In genomic region chr2:168166902-168167510, GRCh38 we compare ENCODE assay signal across 1 cellular context.
TF ChIP-seq lines count a peak whose summit lies in the region.

No MANE protein-coding gene starts in this region.

TF ChIP-seq in HepG2, 621 proteins besides CTCF, POLR2A, EP300 and RAD21 (continued from another document and continues in another):
- TF ChIP-seq AHDC1 (CRISPR knock-in tag; IDR thresholded peaks at IDR 0.05; ENCODE audit: borderline replicate concordance) (peak; percentile 74), NFKBIZ (CRISPR knock-in tag; IDR thresholded peaks at IDR 0.05) (peak; percentile 69; the same call in 1 of the 2 replicates), YEATS4 (CRISPR knock-in tag; IDR thresholded peaks at IDR 0.05; ENCODE audit: borderline replicate concordance) (peak; percentile 29), SUZ12 (IDR thresholded peaks at IDR 0.05; ENCODE audit: low read depth, low read length) (no peak), ZGPAT (CRISPR knock-in tag; IDR thresholded peaks at IDR 0.05) (0 out of 2 replicates have a peak, but pooled peaks have one; percentile 62), NFE2L2 (IDR thresholded peaks at IDR 0.05; ENCODE audit: low read length) (no peak), MATR3 (CRISPR knock-in tag; IDR thresholded peaks at IDR 0.05) (no peak), DNMT1 (CRISPR knock-in tag; IDR thresholded peaks at IDR 0.05) (no peak), SRY (CRISPR knock-in tag; IDR thresholded peaks at IDR 0.05) (no peak), ZNF569 (CRISPR knock-in tag; IDR thresholded peaks at IDR 0.05; ENCODE audit: borderline replicate concordance) (no peak), JARID2 (CRISPR knock-in tag; IDR thresholded peaks at IDR 0.05; ENCODE audit: insufficient replicate concordance) (no peak), ZNF276 (CRISPR knock-in tag; IDR thresholded peaks at IDR 0.05; ENCODE audit: low read depth) (no peak), ZKSCAN5 (CRISPR knock-in tag; IDR thresholded peaks at IDR 0.05) (peak; percentile 64; the same call in 1 of the 2 replicates), MAZ (IDR thresholded peaks at IDR 0.05; ENCODE audit: borderline replicate concordance, low read depth, low read length) (no peak), MAZ (CRISPR knock-in tag; IDR thresholded peaks at IDR 0.05; ENCODE audit: low read depth) (peak; percentile 56; the same call in 1 of the 2 replicates), ZNF567 (CRISPR knock-in tag; IDR thresholded peaks at IDR 0.05; ENCODE audit: borderline replicate concordance) (0 out of 2 replicates have a peak, but pooled peaks have one; percentile 12), ZNF558 (CRISPR knock-in tag; IDR thresholded peaks at IDR 0.05; ENCODE audit: borderline replicate concordance) (0 out of 2 replicates have a peak, but pooled peaks have one; percentile 67), TMF1 (CRISPR knock-in tag; IDR thresholded peaks at IDR 0.05; ENCODE audit: low read depth) (no peak), ZNF430 (CRISPR knock-in tag; IDR thresholded peaks at IDR 0.05) (no peak), ZBTB7B (CRISPR knock-in tag; IDR thresholded peaks at IDR 0.05) (peak; percentile 54; the same call in 1 of the 2 replicates), NBN (conservative IDR thresholded peaks at IDR 0.05) (no peak), IKZF4 (CRISPR knock-in tag; IDR thresholded peaks at IDR 0.05; ENCODE audit: borderline replicate concordance, low read depth, not compliant biosample characterization) (no peak), ZFP36L2 (CRISPR knock-in tag; IDR thresholded peaks at IDR 0.05) (no peak), U2AF1 (optimal IDR thresholded peaks at IDR 0.05; ENCODE audit: low read depth, low read length) (no peak), KMT2A (CRISPR knock-in tag; IDR thresholded peaks at IDR 0.05) (no peak), ZNF101 (CRISPR knock-in tag; IDR thresholded peaks at IDR 0.05; ENCODE audit: borderline replicate concordance, low read depth) (no peak), EEA1 (CRISPR knock-in tag; IDR thresholded peaks at IDR 0.05; ENCODE audit: borderline replicate concordance) (no peak)
- TF ChIP-seq, protein P1, sequence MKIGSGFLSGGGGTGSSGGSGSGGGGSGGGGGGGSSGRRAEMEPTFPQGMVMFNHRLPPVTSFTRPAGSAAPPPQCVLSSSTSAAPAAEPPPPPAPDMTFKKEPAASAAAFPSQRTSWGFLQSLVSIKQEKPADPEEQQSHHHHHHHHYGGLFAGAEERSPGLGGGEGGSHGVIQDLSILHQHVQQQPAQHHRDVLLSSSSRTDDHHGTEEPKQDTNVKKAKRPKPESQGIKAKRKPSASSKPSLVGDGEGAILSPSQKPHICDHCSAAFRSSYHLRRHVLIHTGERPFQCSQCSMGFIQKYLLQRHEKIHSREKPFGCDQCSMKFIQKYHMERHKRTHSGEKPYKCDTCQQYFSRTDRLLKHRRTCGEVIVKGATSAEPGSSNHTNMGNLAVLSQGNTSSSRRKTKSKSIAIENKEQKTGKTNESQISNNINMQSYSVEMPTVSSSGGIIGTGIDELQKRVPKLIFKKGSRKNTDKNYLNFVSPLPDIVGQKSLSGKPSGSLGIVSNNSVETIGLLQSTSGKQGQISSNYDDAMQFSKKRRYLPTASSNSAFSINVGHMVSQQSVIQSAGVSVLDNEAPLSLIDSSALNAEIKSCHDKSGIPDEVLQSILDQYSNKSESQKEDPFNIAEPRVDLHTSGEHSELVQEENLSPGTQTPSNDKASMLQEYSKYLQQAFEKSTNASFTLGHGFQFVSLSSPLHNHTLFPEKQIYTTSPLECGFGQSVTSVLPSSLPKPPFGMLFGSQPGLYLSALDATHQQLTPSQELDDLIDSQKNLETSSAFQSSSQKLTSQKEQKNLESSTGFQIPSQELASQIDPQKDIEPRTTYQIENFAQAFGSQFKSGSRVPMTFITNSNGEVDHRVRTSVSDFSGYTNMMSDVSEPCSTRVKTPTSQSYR (CRISPR knock-in tag; IDR thresholded peaks at IDR 0.05; ENCODE audit: borderline replicate concordance): peak; percentile 8; the same call in 1 of the 2 replicates
- TF ChIP-seq, protein P2, sequence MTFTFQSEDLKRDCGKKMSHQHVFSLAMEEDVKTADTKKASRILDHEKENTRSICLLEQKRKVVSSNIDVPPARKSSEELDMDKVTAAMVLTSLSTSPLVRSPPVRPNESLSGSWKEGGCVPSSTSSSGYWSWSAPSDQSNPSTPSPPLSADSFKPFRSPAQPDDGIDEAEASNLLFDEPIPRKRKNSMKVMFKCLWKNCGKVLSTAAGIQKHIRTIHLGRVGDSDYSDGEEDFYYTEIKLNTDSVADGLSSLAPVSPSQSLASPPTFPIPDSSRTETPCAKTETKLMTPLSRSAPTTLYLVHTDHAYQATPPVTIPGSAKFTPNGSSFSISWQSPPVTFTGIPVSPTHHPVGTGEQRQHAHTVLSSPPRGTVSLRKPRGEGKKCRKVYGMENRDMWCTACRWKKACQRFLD (CRISPR knock-in tag; IDR thresholded peaks at IDR 0.05; ENCODE audit: borderline replicate concordance): no peak
- TF ChIP-seq, protein P3, sequence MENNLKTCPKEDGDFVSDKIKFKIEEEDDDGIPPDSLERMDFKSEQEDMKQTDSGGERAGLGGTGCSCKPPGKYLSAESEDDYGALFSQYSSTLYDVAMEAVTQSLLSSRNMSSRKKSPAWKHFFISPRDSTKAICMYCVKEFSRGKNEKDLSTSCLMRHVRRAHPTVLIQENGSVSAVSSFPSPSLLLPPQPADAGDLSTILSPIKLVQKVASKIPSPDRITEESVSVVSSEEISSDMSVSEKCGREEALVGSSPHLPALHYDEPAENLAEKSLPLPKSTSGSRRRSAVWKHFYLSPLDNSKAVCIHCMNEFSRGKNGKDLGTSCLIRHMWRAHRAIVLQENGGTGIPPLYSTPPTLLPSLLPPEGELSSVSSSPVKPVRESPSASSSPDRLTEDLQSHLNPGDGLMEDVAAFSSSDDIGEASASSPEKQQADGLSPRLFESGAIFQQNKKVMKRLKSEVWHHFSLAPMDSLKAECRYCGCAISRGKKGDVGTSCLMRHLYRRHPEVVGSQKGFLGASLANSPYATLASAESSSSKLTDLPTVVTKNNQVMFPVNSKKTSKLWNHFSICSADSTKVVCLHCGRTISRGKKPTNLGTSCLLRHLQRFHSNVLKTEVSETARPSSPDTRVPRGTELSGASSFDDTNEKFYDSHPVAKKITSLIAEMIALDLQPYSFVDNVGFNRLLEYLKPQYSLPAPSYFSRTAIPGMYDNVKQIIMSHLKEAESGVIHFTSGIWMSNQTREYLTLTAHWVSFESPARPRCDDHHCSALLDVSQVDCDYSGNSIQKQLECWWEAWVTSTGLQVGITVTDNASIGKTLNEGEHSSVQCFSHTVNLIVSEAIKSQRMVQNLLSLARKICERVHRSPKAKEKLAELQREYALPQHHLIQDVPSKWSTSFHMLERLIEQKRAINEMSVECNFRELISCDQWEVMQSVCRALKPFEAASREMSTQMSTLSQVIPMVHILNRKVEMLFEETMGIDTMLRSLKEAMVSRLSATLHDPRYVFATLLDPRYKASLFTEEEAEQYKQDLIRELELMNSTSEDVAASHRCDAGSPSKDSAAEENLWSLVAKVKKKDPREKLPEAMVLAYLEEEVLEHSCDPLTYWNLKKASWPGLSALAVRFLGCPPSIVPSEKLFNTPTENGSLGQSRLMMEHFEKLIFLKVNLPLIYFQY (CRISPR knock-in tag; IDR thresholded peaks at IDR 0.05; ENCODE audit: borderline replicate concordance): no peak
- TF ChIP-seq, protein P4, sequence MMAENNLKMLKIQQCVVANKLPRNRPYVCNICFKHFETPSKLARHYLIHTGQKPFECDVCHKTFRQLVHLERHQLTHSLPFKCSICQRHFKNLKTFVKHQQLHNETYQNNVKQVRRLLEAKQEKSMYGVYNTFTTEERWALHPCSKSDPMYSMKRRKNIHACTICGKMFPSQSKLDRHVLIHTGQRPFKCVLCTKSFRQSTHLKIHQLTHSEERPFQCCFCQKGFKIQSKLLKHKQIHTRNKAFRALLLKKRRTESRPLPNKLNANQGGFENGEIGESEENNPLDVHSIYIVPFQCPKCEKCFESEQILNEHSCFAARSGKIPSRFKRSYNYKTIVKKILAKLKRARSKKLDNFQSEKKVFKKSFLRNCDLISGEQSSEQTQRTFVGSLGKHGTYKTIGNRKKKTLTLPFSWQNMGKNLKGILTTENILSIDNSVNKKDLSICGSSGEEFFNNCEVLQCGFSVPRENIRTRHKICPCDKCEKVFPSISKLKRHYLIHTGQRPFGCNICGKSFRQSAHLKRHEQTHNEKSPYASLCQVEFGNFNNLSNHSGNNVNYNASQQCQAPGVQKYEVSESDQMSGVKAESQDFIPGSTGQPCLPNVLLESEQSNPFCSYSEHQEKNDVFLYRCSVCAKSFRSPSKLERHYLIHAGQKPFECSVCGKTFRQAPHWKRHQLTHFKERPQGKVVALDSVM (CRISPR knock-in tag; IDR thresholded peaks at IDR 0.05): no peak
- TF ChIP-seq, protein P5, sequence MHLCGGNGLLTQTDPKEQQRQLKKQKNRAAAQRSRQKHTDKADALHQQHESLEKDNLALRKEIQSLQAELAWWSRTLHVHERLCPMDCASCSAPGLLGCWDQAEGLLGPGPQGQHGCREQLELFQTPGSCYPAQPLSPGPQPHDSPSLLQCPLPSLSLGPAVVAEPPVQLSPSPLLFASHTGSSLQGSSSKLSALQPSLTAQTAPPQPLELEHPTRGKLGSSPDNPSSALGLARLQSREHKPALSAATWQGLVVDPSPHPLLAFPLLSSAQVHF (CRISPR knock-in tag; IDR thresholded peaks at IDR 0.05): no peak
- TF ChIP-seq, protein P6, sequence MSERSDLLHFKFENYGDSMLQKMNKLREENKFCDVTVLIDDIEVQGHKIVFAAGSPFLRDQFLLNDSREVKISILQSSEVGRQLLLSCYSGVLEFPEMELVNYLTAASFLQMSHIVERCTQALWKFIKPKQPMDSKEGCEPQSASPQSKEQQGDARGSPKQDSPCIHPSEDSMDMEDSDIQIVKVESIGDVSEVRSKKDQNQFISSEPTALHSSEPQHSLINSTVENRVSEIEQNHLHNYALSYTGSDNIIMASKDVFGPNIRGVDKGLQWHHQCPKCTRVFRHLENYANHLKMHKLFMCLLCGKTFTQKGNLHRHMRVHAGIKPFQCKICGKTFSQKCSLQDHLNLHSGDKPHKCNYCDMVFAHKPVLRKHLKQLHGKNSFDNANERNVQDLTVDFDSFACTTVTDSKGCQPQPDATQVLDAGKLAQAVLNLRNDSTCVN (CRISPR knock-in tag; IDR thresholded peaks at IDR 0.05; ENCODE audit: borderline replicate concordance): no peak
